ENCODE assay signal across 24 cellular contexts in the genomic region with DNA sequence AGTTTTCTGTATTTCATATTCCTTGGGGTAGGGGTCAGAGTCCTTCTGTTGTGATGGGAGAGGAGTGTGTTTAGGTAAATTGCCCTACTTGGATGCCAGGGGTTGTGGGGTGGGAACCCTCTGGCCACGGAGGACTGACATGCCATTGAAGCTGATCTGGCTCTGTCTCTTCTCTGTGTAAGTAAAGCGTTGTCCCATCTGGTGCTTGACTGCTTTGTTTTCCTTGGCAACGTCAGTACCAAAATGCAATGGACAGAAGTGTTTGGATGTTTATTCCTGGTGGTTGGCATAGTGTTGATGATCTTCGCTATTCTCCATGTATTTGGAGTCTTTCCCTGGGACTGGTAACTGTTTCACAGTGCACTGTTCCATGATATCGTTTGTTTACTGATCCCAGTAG.
"Had no signal": no experiment of that assay in that cellular context is flagged by ENCODE, and none has a peak within 500 bp of the region (broad histone marks: within the 10 kb centered on the region; RNA-seq: fewer than 3 reads in every experiment).

No MANE protein-coding gene starts in this region.

- H3K4me3 ChIP-seq: esophagus squamous epithelium, pancreas, prostate gland, smooth muscle cell, suprapubic skin, tibial artery had no signal

- H3K36me3 ChIP-seq: esophagus squamous epithelium, pancreas, prostate gland, suprapubic skin, tibial artery, WERI-Rb-1 had no signal

- H3K27ac ChIP-seq: esophagus squamous epithelium, pancreas, prostate gland, suprapubic skin, tibial artery, WERI-Rb-1 had no signal

- H3K4me1 ChIP-seq: pancreas, prostate gland, suprapubic skin, tibial artery had no signal

- H3K9me3 ChIP-seq: esophagus squamous epithelium, pancreas, prostate gland, suprapubic skin, tibial artery had no signal

- DNase-seq: activated CD4-positive, alpha-beta memory T cell treated with anti-CD3 and anti-CD28 coated beads, Interleukin-2, amount 10 ng/mL, durations not matched to agents 7 days and 5 days; activated CD4-positive, alpha-beta T cell treated with anti-CD3 and anti-CD28 coated beads for 48 hours; activated naive CD8-positive, alpha-beta T cell treated with anti-CD3 and anti-CD28 coated beads, Interleukin-2, amount 50 U/mL, for 24 hours; activated T-cell treated with anti-CD3 and anti-CD28 coated beads, Interleukin-2, amount 50 U/mL, for 48 hours; amygdala; central memory CD4-positive, alpha-beta T cell; esophagus squamous epithelium; glutamatergic neuron; islet precursor cell; left ventricle myocardium superior; mammary epithelial cell; naive thymus-derived CD8-positive, alpha-beta T cell; nucleus accumbens; pancreas; stimulated activated CD4-positive, alpha-beta T cell treated with anti-CD3 and anti-CD28 coated beads, Interleukin-1b, Interleukin-23, amount 100 ng/mL, for 48 hours; stimulated activated CD4-positive, alpha-beta T cell treated with anti-CD3 and anti-CD28 coated beads, Interleukin-4, amount 100 ng/mL, for 4 hours; stimulated activated CD8-positive, alpha-beta memory T cell treated with anti-CD3 and anti-CD28 coated beads, Interleukin-4, amount 100 ng/mL, for 48 hours; stimulated activated naive CD8-positive, alpha-beta T cell treated with anti-CD3 and anti-CD28 coated beads, Interleukin-15, amount 100 ng/mL, for 72 hours; tibial artery; WERI-Rb-1 had no signal

- H3K27me3 ChIP-seq: esophagus squamous epithelium, pancreas, suprapubic skin had no signal

- ATAC-seq: activated CD4-positive, CD25-positive, alpha-beta regulatory T cell treated with anti-CD3 and anti-CD28 coated beads, Interleukin-2, amount 50 U/mL, for 24 hours; activated naive CD8-positive, alpha-beta T cell treated with anti-CD3 and anti-CD28 coated beads, Interleukin-2, amount 50 U/mL, for 24 hours; left ventricle myocardium superior; naive thymus-derived CD8-positive, alpha-beta T cell; pancreas; stimulated activated naive CD8-positive, alpha-beta T cell treated with anti-CD3 and anti-CD28 coated beads, Interleukin-15, amount 100 ng/mL, for 72 hours had no signal
